Comparison of ENCODE assay signal across 9 cellular contexts in genomic region chr11:118690553-118691304, GRCh38. TPM values are rescaled to one million over a fixed set of nuclear protein-coding genes. Genes with fewer than 3 reads are reported as not detected.
DNase-seq lines count a peak whose midpoint lies in the region; ATAC-seq and TF ChIP-seq lines count a peak whose summit lies in the region.
"Had no signal": no experiment of that assay in that cellular context is flagged by ENCODE, and none has a peak within 500 bp of the region (broad histone marks: within the 10 kb centered on the region; RNA-seq: fewer than 3 reads in every experiment).

No MANE protein-coding gene starts in this region.

- H3K9me3 ChIP-seq in RWPE2 (ENCODE audit: severe bottlenecking) (no peaks in the 10 kb centered on the region), skeletal muscle satellite cell (replicated peaks; ENCODE audit: low read length) (no peaks in the 10 kb centered on the region)

- POLR2A ChIA-PET in HEK293T (lab: Yijun Ruan, JAX) = no interaction called here

- peaks cover 3% of the 10 kb centered on the region for H3K4me1 Mint-ChIP-seq in glutamatergic neuron (ENCODE audit: low read depth, unreplicated experiment)
- H3K4me1 Mint-ChIP-seq in activated T-helper 2 cell treated with anti-CD3 and anti-CD28 coated beads, Interferon-gamma antibody, Interleukin-2, Interleukin-4, amounts not matched to agents 10 μg/mL and 5 μg/mL and 100 μg/mL, durations not matched to agents 14 hours and 24 hours and 36 hours (ENCODE audit: low read depth) = peaks cover 26% of the 10 kb centered on the region

- CTCF ChIA-PET in HEK293T (lab: Yijun Ruan, JAX) = interaction anchor here (0.7 to 2.1 kb wide), 7 partner anchors 9 to 239 kb away, joined by 3 to 11 read pairs (median 6); partner anchors contain the start of gene TREH

- H3K4me3 Mint-ChIP-seq in glutamatergic neuron (ENCODE audit: unreplicated experiment) = no peak overlapping the region
- H3K4me3 Mint-ChIP-seq in activated T-helper 2 cell treated with anti-CD3 and anti-CD28 coated beads, Interferon-gamma antibody, Interleukin-2, Interleukin-4, amounts not matched to agents 10 μg/mL and 5 μg/mL and 100 μg/mL, durations not matched to agents 14 hours and 24 hours and 36 hours (ENCODE audit: low read depth) = no peak overlapping the region

- peak overlapping the region; percentile 89 for H3K4me2 ChIP-seq in skeletal muscle satellite cell (ENCODE audit: low read length)

- TF ChIP-seq CTCF in RWPE2 (IDR thresholded peaks at IDR 0.05; ENCODE audit: poor library complexity, severe bottlenecking) (no peak), glutamatergic neuron (IDR thresholded peaks at IDR 0.05; ENCODE audit: partially characterized antibody, unreplicated experiment) (no peak)

- H3K4me1 ChIP-seq in RWPE2 (ENCODE audit: insufficient read depth, poor library complexity, severe bottlenecking) (peaks cover 17% of the 10 kb centered on the region), skeletal muscle satellite cell (ENCODE audit: control insufficient read depth, insufficient read depth, low read length) (peaks cover 23% of the 10 kb centered on the region)

- ATAC-seq in GM19351 (IDR thresholded peaks at IDR 0.05; ENCODE audit: unreplicated experiment) (peak; percentile 6), RWPE2 (ENCODE audit: low read depth) (no peak)

- H3K27me3 ChIP-seq in RWPE2 (ENCODE audit: insufficient read depth, poor library complexity, severe bottlenecking) = no peaks in the 10 kb centered on the region
- peaks cover 6% of the 10 kb centered on the region for H3K27me3 ChIP-seq in skeletal muscle satellite cell (ENCODE audit: control insufficient read depth, insufficient read depth, low read length)

- DNase-seq in RWPE2 (ENCODE audit: low spot score) = no peak
- DNase-seq in glutamatergic neuron = no peak
- DNase-seq in activated T-helper 2 cell treated with anti-CD3 and anti-CD28 coated beads, Interferon-gamma antibody, Interleukin-2, Interleukin-4, amounts not matched to agents 10 μg/mL and 5 μg/mL and 100 μg/mL, durations not matched to agents 14 hours and 24 hours and 36 hours (ENCODE audit: low spot score) = no peak
- DNase-seq in T-helper 1 cell = no peak
- DNase-seq in HEK293T (ENCODE audit: extremely low spot score) = no peak
- no peak for DNase-seq in stimulated activated naive CD4-positive, alpha-beta T cell (lab: John Stamatoyannopoulos, UW)

- no peaks in the 10 kb centered on the region for H3K36me3 Mint-ChIP-seq in glutamatergic neuron (ENCODE audit: unreplicated experiment)
- H3K36me3 Mint-ChIP-seq in activated T-helper 2 cell treated with anti-CD3 and anti-CD28 coated beads, Interferon-gamma antibody, Interleukin-2, Interleukin-4, amounts not matched to agents 10 μg/mL and 5 μg/mL and 100 μg/mL, durations not matched to agents 14 hours and 24 hours and 36 hours (ENCODE audit: low read depth) = no peaks in the 10 kb centered on the region

- peak overlapping the region; percentile 85 for H3K27ac ChIP-seq in RWPE2 (ENCODE audit: poor library complexity, severe bottlenecking)

- peaks cover 17% of the 10 kb centered on the region for H3K27me3 Mint-ChIP-seq in glutamatergic neuron (ENCODE audit: unreplicated experiment)
- peaks cover 5% of the 10 kb centered on the region for H3K27me3 Mint-ChIP-seq in activated T-helper 2 cell treated with anti-CD3 and anti-CD28 coated beads, Interferon-gamma antibody, Interleukin-2, Interleukin-4, amounts not matched to agents 10 μg/mL and 5 μg/mL and 100 μg/mL, durations not matched to agents 14 hours and 24 hours and 36 hours (ENCODE audit: low read depth)

- peak overlapping the region; percentile 62 for H3K27ac Mint-ChIP-seq in glutamatergic neuron (ENCODE audit: unreplicated experiment)
- no peak overlapping the region for H3K27ac Mint-ChIP-seq in activated T-helper 2 cell treated with anti-CD3 and anti-CD28 coated beads, Interferon-gamma antibody, Interleukin-2, Interleukin-4, amounts not matched to agents 10 μg/mL and 5 μg/mL and 100 μg/mL, durations not matched to agents 14 hours and 24 hours and 36 hours

- H3K9me3 Mint-ChIP-seq in glutamatergic neuron (ENCODE audit: unreplicated experiment) = peaks cover 11% of the 10 kb centered on the region
- no peaks in the 10 kb centered on the region for H3K9me3 Mint-ChIP-seq in activated T-helper 2 cell treated with anti-CD3 and anti-CD28 coated beads, Interferon-gamma antibody, Interleukin-2, Interleukin-4, amounts not matched to agents 10 μg/mL and 5 μg/mL and 100 μg/mL, durations not matched to agents 14 hours and 24 hours and 36 hours

- peak overlapping the region; percentile 70 for H3K9ac ChIP-seq in skeletal muscle satellite cell (ENCODE audit: low read depth, low read length)

- intact Hi-C loops in activated T-helper 2 cell treated with anti-CD3 and anti-CD28 coated beads, Interferon-gamma antibody, Interleukin-2, Interleukin-4, amounts not matched to agents 10 μg/mL and 5 μg/mL and 100 μg/mL, durations not matched to agents 14 hours and 24 hours and 36 hours (cut with micrococcal nuclease) = loop anchor here (1.0 to 5.0 kb wide), 3 partner anchors 57 to 266 kb away; partner anchors contain the start of gene UPK2

- no peaks in the 10 kb centered on the region for H3K36me3 ChIP-seq in RWPE2 (ENCODE audit: low read depth)
- no peaks in the 10 kb centered on the region for H3K36me3 ChIP-seq in skeletal muscle satellite cell (ENCODE audit: insufficient read depth, low read length)

- H3K4me3 ChIP-seq in RWPE2 (ENCODE audit: severe bottlenecking) = no peak overlapping the region
- no peak overlapping the region for H3K4me3 ChIP-seq in skeletal muscle satellite cell (ENCODE audit: low read length)

TF ChIP-seq in HEK293T, 16 proteins besides CTCF, POLR2A, EP300 and RAD21:
- no peak for TF ChIP-seq PKNOX1 (IDR thresholded peaks at IDR 0.05)
- TF ChIP-seq HDGF (IDR thresholded peaks at IDR 0.05; ENCODE audit: borderline replicate concordance) = no peak
- TF ChIP-seq L3MBTL2 (conservative IDR thresholded peaks at IDR 0.05) = no peak
- no peak for TF ChIP-seq ARNT (IDR thresholded peaks at IDR 0.05)
- no peak for TF ChIP-seq FOXA1 (IDR thresholded peaks at IDR 0.05)
- TF ChIP-seq SUZ12 (IDR thresholded peaks at IDR 0.05) = no peak
- TF ChIP-seq NFRKB (IDR thresholded peaks at IDR 0.05) = no peak
- TF ChIP-seq ELF4 (IDR thresholded peaks at IDR 0.05) = no peak
- TF ChIP-seq FOXK2 (IDR thresholded peaks at IDR 0.05) = no peak
- no peak for TF ChIP-seq CTBP1 (IDR thresholded peaks at IDR 0.05; ENCODE audit: borderline replicate concordance)
- no peak for TF ChIP-seq LEF1 (IDR thresholded peaks at IDR 0.05; ENCODE audit: borderline replicate concordance)
- TF ChIP-seq FOXM1 (IDR thresholded peaks at IDR 0.05; ENCODE audit: borderline replicate concordance) = no peak
- no peak for TF ChIP-seq BHLHE40 (IDR thresholded peaks at IDR 0.05; ENCODE audit: borderline replicate concordance)
- no peak for TF ChIP-seq SP1 (IDR thresholded peaks at IDR 0.05)

RNA-seq across cellular contexts. Expression of gene TREH, which starts 11.3 kb away (rescaled TPM):
- not detected for total RNA-seq in glutamatergic neuron (ENCODE audit: unreplicated experiment)
- total RNA-seq in skeletal muscle satellite cell (2012; rRNA removed) = not detected in 2 replicates
- not detected in 2 replicates for total RNA-seq in activated T-helper 2 cell treated with anti-CD3 and anti-CD28 coated beads, Interferon-gamma antibody, Interleukin-2, Interleukin-4, amounts not matched to agents 10 μg/mL and 5 μg/mL and 100 μg/mL, durations not matched to agents 14 hours and 24 hours and 36 hours
- total RNA-seq: Right ventricle myocardium superior had no signal
